11 cellular contexts compared by ENCODE assay signal in genomic region chr13:113835461-113836274, GRCh38. TPM values are rescaled to one million over a fixed set of nuclear protein-coding genes. Genes with fewer than 3 reads are reported as not detected.
A peak's percentile ranks its signal among the peaks of the same experiment; 100 is the strongest.
DNase-seq lines count a peak whose midpoint lies in the region; ATAC-seq and TF ChIP-seq lines count a peak whose summit lies in the region.
"Had no signal": no experiment of that assay in that cellular context is flagged by ENCODE, and none has a peak within 500 bp of the region (broad histone marks: within the 10 kb centered on the region; RNA-seq: fewer than 3 reads in every experiment).

No MANE protein-coding gene starts in this region.

- H4K20me1 ChIP-seq in GM23338 (replicated peaks; ENCODE audit: insufficient read depth) = no peaks in the 10 kb centered on the region

- intact Hi-C loops in testis (cut with DNase I; ENCODE audit: low total_unique reads) = no loop called here

- no peaks in the 10 kb centered on the region for H3K27me3 ChIP-seq in GM23338 (ENCODE audit: insufficient read depth)
- no peaks in the 10 kb centered on the region for H3K27me3 ChIP-seq in testis

- TF ChIP-seq POLR2A in testis (IDR thresholded peaks at IDR 0.05) = no peak

- H3K36me3 Mint-ChIP-seq in GM23338 (ENCODE audit: low read depth) = peaks cover 18% of the 10 kb centered on the region
- H3K36me3 Mint-ChIP-seq in activated T-cell treated with anti-CD3 and anti-CD28 coated beads, Interleukin-2, amount 50 U/mL, for 4 hours (ENCODE audit: insufficient read depth) = no peaks in the 10 kb centered on the region
- H3K36me3 Mint-ChIP-seq: IgD-negative memory B cell had no signal

- no peak overlapping the region for H3K27ac Mint-ChIP-seq in GM23338
- H3K27ac Mint-ChIP-seq: IgD-negative memory B cell had no signal

- no peaks in the 10 kb centered on the region for H3K79me2 ChIP-seq in GM23338 (replicated peaks; ENCODE audit: insufficient read depth)

- no peak overlapping the region for H3K27ac ChIP-seq in GM23338 (ENCODE audit: low read depth)
- H3K27ac ChIP-seq in testis = no peak overlapping the region
- H3K27ac ChIP-seq: neutrophil had no signal

- H3F3A ChIP-seq in GM23338 (replicated peaks; ENCODE audit: low read depth) = no peaks in the 10 kb centered on the region

- no peaks in the 10 kb centered on the region for H3K9me2 ChIP-seq in GM23338 (ENCODE audit: insufficient read depth)

- WGBS in testis, 2 donors = 43 to 80% methylated on average over 26 to 36 of the region's 37 CpGs

- no peak overlapping the region for H2AFZ ChIP-seq in GM23338

- H3K4me1 Mint-ChIP-seq in GM23338 = peaks cover 13% of the 10 kb centered on the region
- H3K4me1 Mint-ChIP-seq in activated T-cell treated with anti-CD3 and anti-CD28 coated beads, Interleukin-2, amount 50 U/mL, for 4 hours (ENCODE audit: low read depth) = no peaks in the 10 kb centered on the region

- H3K4me1 ChIP-seq in GM23338 (ENCODE audit: insufficient read depth) (no peaks in the 10 kb centered on the region), testis (peaks cover 39% of the 10 kb centered on the region)

- peaks cover 3% of the 10 kb centered on the region for H3K27me3 Mint-ChIP-seq in GM23338 (ENCODE audit: insufficient read depth, low read depth, poor library complexity)
- no peaks in the 10 kb centered on the region for H3K27me3 Mint-ChIP-seq in activated T-cell treated with anti-CD3 and anti-CD28 coated beads, Interleukin-2, amount 50 U/mL, for 4 hours (ENCODE audit: low read depth)
- H3K27me3 Mint-ChIP-seq: IgD-negative memory B cell had no signal

- H3K9me3 Mint-ChIP-seq in GM23338 = peaks cover 2% of the 10 kb centered on the region; the same call in 2 of the 3 replicates
- no peaks in the 10 kb centered on the region for H3K9me3 Mint-ChIP-seq in activated T-cell treated with anti-CD3 and anti-CD28 coated beads, Interleukin-2, amount 50 U/mL, for 4 hours
- H3K9me3 Mint-ChIP-seq: IgD-negative memory B cell had no signal

- H3K36me3 ChIP-seq in GM23338 (ENCODE audit: insufficient read depth) (no peaks in the 10 kb centered on the region), testis (ENCODE audit: low read depth, missing control alignments) (no peaks in the 10 kb centered on the region)
- H3K36me3 ChIP-seq: neutrophil had no signal

- TF ChIP-seq CTCF in AG09319 (IDR thresholded peaks at IDR 0.05; ENCODE audit: low read depth, low read length) (no peak), GM23338 (conservative IDR thresholded peaks at IDR 0.05; ENCODE audit: low read depth in 2 of 2) (no peak), fibroblast of villous mesenchyme (IDR thresholded peaks at IDR 0.05; ENCODE audit: insufficient read depth, low read depth, low read length) (no peak), testis (IDR thresholded peaks at IDR 0.05) (no peak)

- peak; percentile 54 for DNase-seq in AG09319 (ENCODE audit: extremely low read depth, low read depth)
- no peak for DNase-seq in GM23338 (ENCODE audit: low spot score)
- peak; percentile 23 for DNase-seq in RPMI8226
- DNase-seq in fibroblast of villous mesenchyme (ENCODE audit: low read depth) = peak; percentile 81
- no peak for DNase-seq in testis
- DNase-seq in activated T-cell treated with anti-CD3 and anti-CD28 coated beads, Interleukin-2, amount 50 U/mL, for 4 hours = no peak
- no peak for DNase-seq in HPDE6-E6E7 (ENCODE audit: extremely low spot score)
- DNase-seq: activated naive CD4-positive, alpha-beta T cell had no signal

- H3K9me3 ChIP-seq in testis = no peaks in the 10 kb centered on the region
- H3K9me3 ChIP-seq: neutrophil had no signal

- H3K4me2 ChIP-seq in GM23338 = no peak overlapping the region

- peak; percentile 9; the same call in 2 of the 3 replicates for ATAC-seq in GM23338
- ATAC-seq in activated T-cell treated with anti-CD3 and anti-CD28 coated beads, Interleukin-2, amount 50 U/mL, for 4 hours = no peak
- ATAC-seq in GM21526 (IDR thresholded peaks at IDR 0.05; ENCODE audit: low FRiP score, unreplicated experiment) = no peak

- no peak overlapping the region for H3K4me3 Mint-ChIP-seq in GM23338
- H3K4me3 Mint-ChIP-seq in activated T-cell treated with anti-CD3 and anti-CD28 coated beads, Interleukin-2, amount 50 U/mL, for 4 hours = no peak overlapping the region
- H3K4me3 Mint-ChIP-seq: IgD-negative memory B cell had no signal

- H3K4me3 ChIP-seq in GM23338 = no peak overlapping the region
- H3K4me3 ChIP-seq in fibroblast of villous mesenchyme (ENCODE audit: low read depth, low read length) = no peak overlapping the region
- no peak overlapping the region for H3K4me3 ChIP-seq in testis

TF ChIP-seq in GM23338, 12 proteins besides CTCF, POLR2A, EP300 and RAD21 (continues in another document):
- TF ChIP-seq STAT1 (IDR thresholded peaks at IDR 0.05; ENCODE audit: unreplicated experiment) (no peak), JUNB (IDR thresholded peaks at IDR 0.05; ENCODE audit: unreplicated experiment) (no peak), CREB1 (CRISPR knock-in tag; IDR thresholded peaks at IDR 0.05; ENCODE audit: low read depth) (no peak), ETS1 (IDR thresholded peaks at IDR 0.05) (no peak), ZNF462 (CRISPR knock-in tag; IDR thresholded peaks at IDR 0.05) (no peak), ZNF114 (CRISPR knock-in tag; IDR thresholded peaks at IDR 0.05) (no peak), POLR2AphosphoS5 (IDR thresholded peaks at IDR 0.05; ENCODE audit: low read depth) (no peak)

RNA-seq across cellular contexts. Expression of gene GAS6, which starts 28.2 kb away (rescaled TPM):
- 18.0 and 21.2 TPM in 2 replicates for total RNA-seq in GM23338 (2014; rRNA removed; shearing (Covaris generic))
- 7.9 and 8.8 TPM in 2 replicates for polyA plus RNA-seq in GM23338 (2016; fragmentation: Nextera tagmentation; extraction: Ambion mirVana)
- total RNA-seq in fibroblast of villous mesenchyme = 172 and 216 TPM in 2 replicates
- 100 to 1,000 TPM; 416 to 575 TPM for total RNA-seq in testis
- polyA plus RNA-seq in testis (ENCODE audit: insufficient read depth, low read depth, low replicate concordance) = 193 TPM
- under 1 TPM; 0.61 to 0.84 (median 0.71) TPM for total RNA-seq in activated T-cell treated with anti-CD3 and anti-CD28 coated beads, Interleukin-2, amount 50 U/mL, for 4 hours

Comparison
In these comparisons a context has a peak if more than half of its experiments do, and no peak if none do; other contexts are left out.
1. DNase-seq: peak in AG09319 (single experiment), RPMI8226 (single experiment) and fibroblast of villous mesenchyme (single experiment); none in GM23338 (single experiment), testis (single experiment), activated T-cell treated with anti-CD3 and anti-CD28 coated beads, Interleukin-2, amount 50 U/mL, for 4 hours (single experiment) and HPDE6-E6E7 (single experiment).
2. RNA of gene GAS6, which starts 28.2 kb away (total RNA-seq): 416 to 575 TPM in testis, 172 to 216 TPM in fibroblast of villous mesenchyme and 18.0 to 21.2 TPM in GM23338; 0.61 to 0.84 TPM in activated T-cell treated with anti-CD3 and anti-CD28 coated beads, Interleukin-2, amount 50 U/mL, for 4 hours; every median in the first group is over 10 times any median in the second.